8 cellular contexts compared by ENCODE assay signal in genomic region chr6:136547336-136547735, GRCh38. TPM values are rescaled to one million over a fixed set of nuclear protein-coding genes. Genes with fewer than 3 reads are reported as not detected.
DNase-seq lines count a peak whose midpoint lies in the region; ATAC-seq, FAIRE-seq and TF ChIP-seq lines count a peak whose summit lies in the region.

No MANE protein-coding gene starts in this region.

- intact Hi-C loops in PC-9 (cut with micrococcal nuclease; ENCODE audit: unreplicated experiment), result loop anchor here (10.0 kb wide), 1 partner anchor 173 kb away; no protein-coding TSS in a partner anchor

- H2AFZ ChIP-seq in PC-9, result no peak overlapping the region

- H3K9me3 ChIP-seq in AG04450 (ENCODE audit: control insufficient read depth, insufficient read depth, low read length), result no peaks in the 10 kb centered on the region; the same call in 1 of the 2 replicates
- H3K9me3 ChIP-seq in PC-9 (ENCODE audit: insufficient read depth, low read depth), result no peaks in the 10 kb centered on the region
- no peaks in the 10 kb centered on the region for H3K9me3 ChIP-seq in thoracic aorta

- peaks cover 26% of the 10 kb centered on the region for H3K4me1 ChIP-seq in PC-9 (replicated peaks; ENCODE audit: insufficient read depth)
- H3K4me1 ChIP-seq in thoracic aorta (ENCODE audit: control insufficient read depth in 1 of 2, low read depth in 2 of 2), result peaks cover 4 to 18% of the 10 kb centered on the region in 2 donors

- H3F3A ChIP-seq in PC-9 (ENCODE audit: insufficient read depth, low read depth), result peaks cover 8% of the 10 kb centered on the region; the same call in 1 of the 2 replicates

- 0 out of 2 replicates have a peak overlapping the region, but pooled peaks have one; percentile 9 for H3K4me2 ChIP-seq in PC-9

- POLR2A ChIA-PET in AG04450 (lab: Yijun Ruan, JAX), result interaction anchor here (0.6 to 1.0 kb wide), 2 partner anchors 63 to 494 kb away, joined by 3 to 4 read pairs; no protein-coding TSS in a partner anchor
- POLR2A ChIA-PET in PC-9 (lab: Charles Lee; ENCODE audit: unreplicated experiment), result interaction anchor here (0.6 to 1.2 kb wide), 2 partner anchors 258 to 286 kb away, joined by 3 to 4 read pairs; partner anchors contain the start of gene BCLAF1

- DNase-seq in AG04450 (ENCODE audit: low read depth, low spot score) (no peak), H4 (ENCODE audit: low spot score) (peak; percentile 8), PC-9 (no peak), fibroblast of gingiva (ENCODE audit: low read depth) (peak; percentile 56), thoracic aorta (ENCODE audit: low spot score) (no peak), GM12892 (ENCODE audit: insufficient read length) (no peak), NCI-H1436 (lab: John Stamatoyannopoulos, UW) (no peak)

- CTCF ChIA-PET in AG04450 (lab: Charles Lee) (interaction anchor here (0.5 to 1.7 kb wide), 21 partner anchors 8 to 1096 kb away, joined by 3 to 7 read pairs (median 3); partner anchors contain the start of gene MAP3K5), PC-9 (lab: Charles Lee) (no interaction called here)

- BruUV-seq in PC-9 (replicated peaks; lab: Mats Ljungman, UMichigan), result no TSS peak

- H3K27me3 ChIP-seq in AG04450 (ENCODE audit: control insufficient read depth, insufficient read depth, low read length) (peaks cover 11% of the 10 kb centered on the region), PC-9 (ENCODE audit: insufficient read depth, low read depth) (no peaks in the 10 kb centered on the region), thoracic aorta (replicated peaks; ENCODE audit: insufficient read depth) (no peaks in the 10 kb centered on the region)

- peaks cover 72% of the 10 kb centered on the region for H3K79me2 ChIP-seq in PC-9 (ENCODE audit: low read depth)

- no peak overlapping the region for H3K4me3 ChIP-seq in AG04450 (ENCODE audit: low read depth, low read length)
- H3K4me3 ChIP-seq in PC-9, result no peak overlapping the region
- H3K4me3 ChIP-seq in thoracic aorta, result no peak overlapping the region

- no peaks in the 10 kb centered on the region for H3K36me3 ChIP-seq in PC-9 (ENCODE audit: low read depth)
- no peaks in the 10 kb centered on the region for H3K36me3 ChIP-seq in thoracic aorta

- no peak for FAIRE-seq in GM12892 (lab: Jason Lieb, UNC)

- ATAC-seq in thoracic aorta (ENCODE audit: insufficient number of reproducible peaks, low FRiP score, low read depth), result no peak
- ATAC-seq in esophagus mucosa, result no peak

- TF ChIP-seq POLR2A in GM12892 (IDR thresholded peaks at IDR 0.05; ENCODE audit: low read depth, low read length), result no peak

- TF ChIP-seq CTCF in AG04450 (IDR thresholded peaks at IDR 0.05; ENCODE audit: low read depth, low read length), result peak; percentile 85
- TF ChIP-seq CTCF in PC-9 (conservative IDR thresholded peaks at IDR 0.05), result peak; percentile 74
- TF ChIP-seq CTCF in thoracic aorta (IDR thresholded peaks at IDR 0.05), result peak; percentile 56

- peaks cover 17% of the 10 kb centered on the region for H4K20me1 ChIP-seq in PC-9 (ENCODE audit: insufficient read depth)

- H3K9me2 ChIP-seq in PC-9 (ENCODE audit: insufficient read depth), result no peaks in the 10 kb centered on the region

- H3K27ac ChIP-seq in AG04450 (ENCODE audit: low read depth, low read length) (no peak overlapping the region), PC-9 (no peak overlapping the region), thoracic aorta (no peak overlapping the region)

RNA-seq across cellular contexts. Expression of gene MAP7, which starts 2.9 kb away (rescaled TPM):
- polyA plus RNA-seq in AG04450 (2011; rRNA removed), result 0.29 and 0.30 TPM in 2 replicates
- 0.18 and 0.26 TPM in 2 replicates for polyA minus RNA-seq in AG04450 (2011; rRNA and poly(A)+ RNA removed)
- 1.0 and 1.3 TPM in 2 replicates for total RNA-seq in H4 (2014; rRNA removed; shearing (Covaris generic))
- total RNA-seq in PC-9 (2021) (27.5 and 33.7 TPM in 2 replicates), thoracic aorta (1 to 10 TPM; 5.1 to 6.9 TPM), esophagus mucosa (29.9 TPM)
- polyA plus RNA-seq in GM12892 (2012; ENCODE audit: missing spikeins), result 0.34 TPM

Comparison
In these comparisons a context has a peak if more than half of its experiments do, and no peak if none do; other contexts are left out.
1. DNase-seq: peak in H4 (single experiment) and fibroblast of gingiva (single experiment); none in AG04450 (single experiment), PC-9 (0 of 2), thoracic aorta (single experiment), GM12892 (single experiment) and NCI-H1436 (single experiment).
2. Peak in every context shown above with its lines, with median percentiles within 50 percentile points of each other: CTCF ChIP-seq.